ENCODE assay signal across 8 cellular contexts in genomic region chr5:32233696-32234447, GRCh38. TPM values are rescaled to one million over a fixed set of nuclear protein-coding genes. Genes with fewer than 3 reads are reported as not detected.
DNase-seq lines count a peak whose midpoint lies in the region; ATAC-seq and TF ChIP-seq lines count a peak whose summit lies in the region.

No MANE protein-coding gene starts in this region.

- H3K27me3 ChIP-seq in GM23248 (replicated peaks; ENCODE audit: insufficient read depth) (no peaks in the 10 kb centered on the region), sigmoid colon (no peaks in the 10 kb centered on the region)

- DNase-seq in GM23248 = peak; percentile 72
- peak; percentile 61 for DNase-seq in SKM-1 (lab: John Stamatoyannopoulos, UW; ENCODE audit: unreplicated experiment)
- DNase-seq in fibroblast of villous mesenchyme (ENCODE audit: low read depth) = peak; percentile 74
- no peak for DNase-seq in sigmoid colon
- no peak for DNase-seq in superior temporal gyrus (ENCODE audit: extremely low spot score)
- no peak for DNase-seq in activated CD4-positive, alpha-beta T cell treated with anti-CD3 and anti-CD28 coated beads, Interleukin-2, amount 50 U/mL, for 1 hour
- DNase-seq in stimulated activated CD4-positive, alpha-beta T cell treated with anti-CD3 and anti-CD28 coated beads, Interleukin-4, amount 100 ng/mL, for 1 hour = no peak

- no peaks in the 10 kb centered on the region for H4K20me1 ChIP-seq in GM23248 (ENCODE audit: insufficient read depth)

- 86 to 88% methylated on average over 10 of the region's 10 CpGs for WGBS in GM23248 (ENCODE audit: low coverage in 1 of 2, low lambda C conversion rate in 2 of 2, missing lambda C conversion rate in 2 of 2), 2 experiments
- 51 to 69% methylated on average over 10 of the region's 10 CpGs for WGBS in sigmoid colon, 2 donors

- no peaks in the 10 kb centered on the region for H3K79me2 ChIP-seq in GM23248 (ENCODE audit: insufficient read depth)

- TF ChIP-seq EP300 in sigmoid colon (IDR thresholded peaks at IDR 0.05) = no peak

- ATAC-seq in GM18505 (IDR thresholded peaks at IDR 0.05; ENCODE audit: unreplicated experiment) = no peak

- H3K36me3 ChIP-seq in GM23248 (ENCODE audit: low read depth) = peaks cover 15% of the 10 kb centered on the region; the same call in 1 of the 2 replicates
- H3K36me3 ChIP-seq in sigmoid colon = peaks cover 0 to 65% (median 16%) of the 10 kb centered on the region in 4 donors

- TF ChIP-seq CTCF in fibroblast of villous mesenchyme (IDR thresholded peaks at IDR 0.05; ENCODE audit: insufficient read depth, low read depth, low read length) = no peak
- TF ChIP-seq CTCF in sigmoid colon (IDR thresholded peaks at IDR 0.05) = no peak

- H3K4me3 ChIP-seq in GM23248 (no peak overlapping the region), fibroblast of villous mesenchyme (ENCODE audit: low read depth, low read length) (no peak overlapping the region), sigmoid colon (no peak overlapping the region)

- H3K4me1 ChIP-seq in GM23248 (ENCODE audit: insufficient read depth) (peaks cover 10% of the 10 kb centered on the region), sigmoid colon (peaks cover 0 to 42% (median 29%) of the 10 kb centered on the region in 4 donors)

- H3K9me3 ChIP-seq in GM23248 (ENCODE audit: low read depth) = no peaks in the 10 kb centered on the region
- no peaks in the 10 kb centered on the region for H3K9me3 ChIP-seq in sigmoid colon

- no peak overlapping the region for H2AFZ ChIP-seq in GM23248

- intact Hi-C loops in sigmoid colon (cut with DNase I) = loop anchor here (2.0 to 5.0 kb wide), 5 partner anchors 79 to 378 kb away; partner anchors contain the start of genes MTMR12 and SUB1

- H3K4me2 ChIP-seq in GM23248 (ENCODE audit: unreplicated experiment) = no peak overlapping the region

- peaks cover 30% of the 10 kb centered on the region for H3F3A ChIP-seq in GM23248 (ENCODE audit: insufficient read depth)

- H3K27ac ChIP-seq in GM23248 (peak overlapping the region; percentile 36), sigmoid colon (peak overlapping the region; percentile 70 to 76 (median 74))

- no peak for TF ChIP-seq POLR2A in sigmoid colon (IDR thresholded peaks at IDR 0.05)
- TF ChIP-seq POLR2A in GM18505 (IDR thresholded peaks at IDR 0.05; ENCODE audit: borderline replicate concordance, extremely low read depth, insufficient read depth, insufficient read length) = no peak

- no peaks in the 10 kb centered on the region for H3K9me2 ChIP-seq in GM23248 (ENCODE audit: insufficient read depth)

- H3K9ac ChIP-seq in GM23248 = no peak overlapping the region

- in situ Hi-C loops in GM23248 (cut with MboI) = loop anchor here (25.0 kb wide), 1 partner anchor 378 kb away; no protein-coding TSS in a partner anchor

RNA-seq across cellular contexts. Expression of gene GOLPH3, which starts 59.8 kb away (rescaled TPM):
- total RNA-seq in GM23248 (2014; rRNA removed; shearing (Covaris generic)) = 102 and 103 TPM in 2 replicates
- polyA plus RNA-seq in GM23248 (2016; fragmentation: Nextera tagmentation; extraction: Ambion mirVana) (120 and 121 TPM in 2 replicates), sigmoid colon (100 to 1,000 TPM in 1 of 3 donors, 10 to 100 TPM in 2; 63.6 to 127 (median 94.3) TPM)
- total RNA-seq in fibroblast of villous mesenchyme (71.8 and 86.4 TPM in 2 replicates), sigmoid colon (100 to 1,000 TPM; 170 to 247 (median 192) TPM)

Comparison
In these comparisons a context has a peak if more than half of its experiments do, and no peak if none do; other contexts are left out.
1. DNase-seq: peak in GM23248 (single experiment), SKM-1 (single experiment) and fibroblast of villous mesenchyme (single experiment); none in sigmoid colon (single experiment), superior temporal gyrus (single experiment), activated CD4-positive, alpha-beta T cell treated with anti-CD3 and anti-CD28 coated beads, Interleukin-2, amount 50 U/mL, for 1 hour (single experiment) and stimulated activated CD4-positive, alpha-beta T cell treated with anti-CD3 and anti-CD28 coated beads, Interleukin-4, amount 100 ng/mL, for 1 hour (single experiment).